1 cellular context compared by ENCODE assay signal in the genomic region with DNA sequence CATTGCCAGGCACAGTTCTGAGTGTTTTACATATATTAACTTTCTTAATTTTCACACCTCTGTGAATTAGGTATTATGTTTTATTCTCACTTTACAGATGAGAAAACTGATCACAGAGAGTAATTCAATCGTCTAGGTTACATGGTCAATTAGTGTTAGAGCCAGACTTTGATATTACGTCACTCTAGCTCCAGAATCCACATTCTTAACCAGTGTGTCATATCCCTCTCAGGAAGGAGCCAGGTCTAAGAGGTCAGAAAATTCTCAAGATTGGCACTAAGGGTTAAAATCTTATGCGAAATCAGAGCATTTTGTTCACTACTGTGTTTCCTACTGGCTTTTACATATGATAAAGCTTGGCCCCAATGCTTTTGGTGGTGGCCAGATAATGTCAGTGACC.
TF ChIP-seq lines count a peak whose summit lies in the region.

No MANE protein-coding gene starts in this region.

TF ChIP-seq in GM23338, 12 proteins besides CTCF, POLR2A, EP300 and RAD21:
- TF ChIP-seq EZH2phosphoT487 (IDR thresholded peaks at IDR 0.05; ENCODE audit: unreplicated experiment) = no peak
- TF ChIP-seq STAT1 (IDR thresholded peaks at IDR 0.05; ENCODE audit: unreplicated experiment) = no peak
- TF ChIP-seq ZNF462 (CRISPR knock-in tag; IDR thresholded peaks at IDR 0.05) = no peak
- TF ChIP-seq EZH2 (IDR thresholded peaks at IDR 0.05; ENCODE audit: low read depth, unreplicated experiment) = no peak
- TF ChIP-seq, protein P1, sequence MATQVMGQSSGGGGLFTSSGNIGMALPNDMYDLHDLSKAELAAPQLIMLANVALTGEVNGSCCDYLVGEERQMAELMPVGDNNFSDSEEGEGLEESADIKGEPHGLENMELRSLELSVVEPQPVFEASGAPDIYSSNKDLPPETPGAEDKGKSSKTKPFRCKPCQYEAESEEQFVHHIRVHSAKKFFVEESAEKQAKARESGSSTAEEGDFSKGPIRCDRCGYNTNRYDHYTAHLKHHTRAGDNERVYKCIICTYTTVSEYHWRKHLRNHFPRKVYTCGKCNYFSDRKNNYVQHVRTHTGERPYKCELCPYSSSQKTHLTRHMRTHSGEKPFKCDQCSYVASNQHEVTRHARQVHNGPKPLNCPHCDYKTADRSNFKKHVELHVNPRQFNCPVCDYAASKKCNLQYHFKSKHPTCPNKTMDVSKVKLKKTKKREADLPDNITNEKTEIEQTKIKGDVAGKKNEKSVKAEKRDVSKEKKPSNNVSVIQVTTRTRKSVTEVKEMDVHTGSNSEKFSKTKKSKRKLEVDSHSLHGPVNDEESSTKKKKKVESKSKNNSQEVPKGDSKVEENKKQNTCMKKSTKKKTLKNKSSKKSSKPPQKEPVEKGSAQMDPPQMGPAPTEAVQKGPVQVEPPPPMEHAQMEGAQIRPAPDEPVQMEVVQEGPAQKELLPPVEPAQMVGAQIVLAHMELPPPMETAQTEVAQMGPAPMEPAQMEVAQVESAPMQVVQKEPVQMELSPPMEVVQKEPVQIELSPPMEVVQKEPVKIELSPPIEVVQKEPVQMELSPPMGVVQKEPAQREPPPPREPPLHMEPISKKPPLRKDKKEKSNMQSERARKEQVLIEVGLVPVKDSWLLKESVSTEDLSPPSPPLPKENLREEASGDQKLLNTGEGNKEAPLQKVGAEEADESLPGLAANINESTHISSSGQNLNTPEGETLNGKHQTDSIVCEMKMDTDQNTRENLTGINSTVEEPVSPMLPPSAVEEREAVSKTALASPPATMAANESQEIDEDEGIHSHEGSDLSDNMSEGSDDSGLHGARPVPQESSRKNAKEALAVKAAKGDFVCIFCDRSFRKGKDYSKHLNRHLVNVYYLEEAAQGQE (IDR thresholded peaks at IDR 0.05; ENCODE audit: unreplicated experiment) = no peak
- no peak for TF ChIP-seq POLR2AphosphoS5 (IDR thresholded peaks at IDR 0.05; ENCODE audit: low read depth)
- TF ChIP-seq JUNB (IDR thresholded peaks at IDR 0.05; ENCODE audit: unreplicated experiment) = no peak
